ENCODE assay signal across 2 cellular contexts in genomic region chrX:108439434-108439883, GRCh38.
TF ChIP-seq lines count a peak whose summit lies in the region.

TSS of gene COL4A5 (plus strand) at chrX:108439838. CDS start at chrX:108440126, 288 bp downstream.

TF ChIP-seq in PFSK-1, 5 proteins besides CTCF, POLR2A, EP300 and RAD21 (continued from another document):
- TF ChIP-seq REST (IDR thresholded peaks at IDR 0.05; ENCODE audit: insufficient read depth in 1 of 2, low read depth in 2 of 2, low read length in 2 of 2) = no peak
- TF ChIP-seq TAF1 (IDR thresholded peaks at IDR 0.05; ENCODE audit: borderline replicate concordance, insufficient read depth, low read length) = 0 out of 2 replicates have a peak, but pooled peaks have one; percentile 22
- no peak for TF ChIP-seq SIN3A (IDR thresholded peaks at IDR 0.05; ENCODE audit: borderline replicate concordance, insufficient read depth, low read length)

TF ChIP-seq in HepG2, 621 proteins besides CTCF, POLR2A, EP300 and RAD21 (continued from another document and continues in another):
- TF ChIP-seq PATZ1 (CRISPR knock-in tag; IDR thresholded peaks at IDR 0.05) = peak; percentile 58
- TF ChIP-seq ZMYM4 (CRISPR knock-in tag; IDR thresholded peaks at IDR 0.05) = peak; percentile 28; the same call in 1 of the 2 replicates
- no peak for TF ChIP-seq ZFP36L2 (CRISPR knock-in tag; IDR thresholded peaks at IDR 0.05)
- TF ChIP-seq ZNF616 (CRISPR knock-in tag; IDR thresholded peaks at IDR 0.05; ENCODE audit: low read depth) = no peak
- TF ChIP-seq PHB2 (IDR thresholded peaks at IDR 0.05; ENCODE audit: partially characterized antibody) = no peak
- no peak for TF ChIP-seq ZNF225 (CRISPR knock-in tag; IDR thresholded peaks at IDR 0.05)
- no peak for TF ChIP-seq EEA1 (CRISPR knock-in tag; IDR thresholded peaks at IDR 0.05; ENCODE audit: borderline replicate concordance)
- TF ChIP-seq MEIS1 (CRISPR knock-in tag; IDR thresholded peaks at IDR 0.05; ENCODE audit: borderline replicate concordance) = no peak
- no peak for TF ChIP-seq MZF1 (CRISPR knock-in tag; IDR thresholded peaks at IDR 0.05; ENCODE audit: borderline replicate concordance)
- TF ChIP-seq SOX6 (IDR thresholded peaks at IDR 0.05) = no peak
- peak; percentile 24; the same call in 1 of the 2 replicates for TF ChIP-seq SOX6 (CRISPR knock-in tag; IDR thresholded peaks at IDR 0.05)
- TF ChIP-seq CCAR2 (optimal IDR thresholded peaks at IDR 0.05; ENCODE audit: low read depth, low read length) = no peak
- TF ChIP-seq CREBL2 (CRISPR knock-in tag; IDR thresholded peaks at IDR 0.05; ENCODE audit: borderline replicate concordance) = no peak
- TF ChIP-seq DNMT1 (CRISPR knock-in tag; IDR thresholded peaks at IDR 0.05) = no peak
- 0 out of 2 replicates have a peak, but pooled peaks have one; percentile 25 for TF ChIP-seq ZNF574 (CRISPR knock-in tag; IDR thresholded peaks at IDR 0.05)
- no peak for TF ChIP-seq MAFG (CRISPR knock-in tag; IDR thresholded peaks at IDR 0.05)
- no peak for TF ChIP-seq SNRNP70 (IDR thresholded peaks at IDR 0.05; ENCODE audit: low read depth, low read length)
- no peak for TF ChIP-seq MTF1 (CRISPR knock-in tag; IDR thresholded peaks at IDR 0.05)
- no peak for TF ChIP-seq HDAC6 (IDR thresholded peaks at IDR 0.05; ENCODE audit: low read depth, low read length)
- no peak for TF ChIP-seq ZNF333 (CRISPR knock-in tag; IDR thresholded peaks at IDR 0.05; ENCODE audit: borderline replicate concordance)
- no peak for TF ChIP-seq ZNF224 (CRISPR knock-in tag; IDR thresholded peaks at IDR 0.05)
- TF ChIP-seq NFATC3 (CRISPR knock-in tag; IDR thresholded peaks at IDR 0.05) = no peak
- TF ChIP-seq KMT2B (CRISPR knock-in tag; IDR thresholded peaks at IDR 0.05) = peak; percentile 55; the same call in 1 of the 2 replicates
- TF ChIP-seq MEF2D (CRISPR knock-in tag; IDR thresholded peaks at IDR 0.05) = no peak
- no peak for TF ChIP-seq ZNF776 (CRISPR knock-in tag; IDR thresholded peaks at IDR 0.05)
- TF ChIP-seq ZFX (CRISPR knock-in tag; IDR thresholded peaks at IDR 0.05; ENCODE audit: low read depth) = 0 out of 2 replicates have a peak, but pooled peaks have one; percentile 31
- no peak for TF ChIP-seq MAZ (IDR thresholded peaks at IDR 0.05; ENCODE audit: borderline replicate concordance, low read depth, low read length)
- 0 out of 2 replicates have a peak, but pooled peaks have one; percentile 20 for TF ChIP-seq MAZ (CRISPR knock-in tag; IDR thresholded peaks at IDR 0.05; ENCODE audit: low read depth)
- TF ChIP-seq PCBP2 (optimal IDR thresholded peaks at IDR 0.05; ENCODE audit: low read depth, low read length, poor library complexity, severe bottlenecking) = no peak
- TF ChIP-seq CHD2 (IDR thresholded peaks at IDR 0.05; ENCODE audit: low read depth, low read length) = peak; percentile 54; the same call in 1 of the 2 replicates
- TF ChIP-seq ZBTB4 (CRISPR knock-in tag; IDR thresholded peaks at IDR 0.05; ENCODE audit: borderline replicate concordance) = no peak
- TF ChIP-seq POLR2AphosphoS5 (IDR thresholded peaks at IDR 0.05; ENCODE audit: low read depth, low read length) = peak; percentile 21; the same call in 1 of the 2 replicates
- no peak for TF ChIP-seq DBP (CRISPR knock-in tag; IDR thresholded peaks at IDR 0.05; ENCODE audit: not compliant biosample characterization)
- TF ChIP-seq ZNF275 (CRISPR knock-in tag; IDR thresholded peaks at IDR 0.05; ENCODE audit: borderline replicate concordance) = no peak
- peak; percentile 67 for TF ChIP-seq ZNF263 (CRISPR knock-in tag; IDR thresholded peaks at IDR 0.05)
- TF ChIP-seq GATAD2A (CRISPR knock-in tag; IDR thresholded peaks at IDR 0.05) = peak; percentile 17; the same call in 1 of the 2 replicates
- no peak for TF ChIP-seq E2F1 (CRISPR knock-in tag; IDR thresholded peaks at IDR 0.05)
- no peak for TF ChIP-seq ZNF75D (CRISPR knock-in tag; IDR thresholded peaks at IDR 0.05; ENCODE audit: borderline replicate concordance)
- TF ChIP-seq ZNF432 (CRISPR knock-in tag; IDR thresholded peaks at IDR 0.05; ENCODE audit: borderline replicate concordance) = no peak
- TF ChIP-seq ISX (CRISPR knock-in tag; conservative IDR thresholded peaks at IDR 0.05) = no peak
- no peak for TF ChIP-seq SIN3A (IDR thresholded peaks at IDR 0.05; ENCODE audit: borderline replicate concordance, low read depth, low read length)
- no peak for TF ChIP-seq ZEB1 (IDR thresholded peaks at IDR 0.05; ENCODE audit: insufficient replicate concordance, low read depth)
- no peak for TF ChIP-seq MLX (CRISPR knock-in tag; IDR thresholded peaks at IDR 0.05)
- TF ChIP-seq ZFP82 (CRISPR knock-in tag; IDR thresholded peaks at IDR 0.05; ENCODE audit: borderline replicate concordance) = no peak
- no peak for TF ChIP-seq ZNF703 (CRISPR knock-in tag; IDR thresholded peaks at IDR 0.05; ENCODE audit: borderline replicate concordance)
- no peak for TF ChIP-seq RBFOX2 (IDR thresholded peaks at IDR 0.05; ENCODE audit: low read depth, low read length)
- no peak for TF ChIP-seq DRAP1 (CRISPR knock-in tag; IDR thresholded peaks at IDR 0.05)
- no peak for TF ChIP-seq MAFF (IDR thresholded peaks at IDR 0.05; ENCODE audit: low read depth, low read length)
- no peak for TF ChIP-seq ZNF251 (CRISPR knock-in tag; IDR thresholded peaks at IDR 0.05)
- 0 out of 2 replicates have a peak, but pooled peaks have one; percentile 36 for TF ChIP-seq CREM (IDR thresholded peaks at IDR 0.05)
- TF ChIP-seq CREM (CRISPR knock-in tag; IDR thresholded peaks at IDR 0.05) = no peak
- TF ChIP-seq ZNF253 (CRISPR knock-in tag; IDR thresholded peaks at IDR 0.05; ENCODE audit: borderline replicate concordance) = no peak
- TF ChIP-seq E2F2 (CRISPR knock-in tag; IDR thresholded peaks at IDR 0.05; ENCODE audit: borderline replicate concordance) = no peak
- peak; percentile 51 for TF ChIP-seq POGZ (CRISPR knock-in tag; IDR thresholded peaks at IDR 0.05)
- peak; percentile 54; the same call in 1 of the 2 replicates for TF ChIP-seq LCORL (IDR thresholded peaks at IDR 0.05)
- TF ChIP-seq LCORL (CRISPR knock-in tag; IDR thresholded peaks at IDR 0.05) = no peak
- peak; percentile 50; the same call in 1 of the 2 replicates for TF ChIP-seq PHF8 (CRISPR knock-in tag; IDR thresholded peaks at IDR 0.05)
- TF ChIP-seq DMAP1 (CRISPR knock-in tag; IDR thresholded peaks at IDR 0.05) = peak; percentile 37; the same call in 1 of the 2 replicates
- TF ChIP-seq RFX1 (IDR thresholded peaks at IDR 0.05) = no peak
- TF ChIP-seq ATF1 (CRISPR knock-in tag; IDR thresholded peaks at IDR 0.05) = peak; percentile 40; the same call in 1 of the 2 replicates
- TF ChIP-seq ADNP (CRISPR knock-in tag; IDR thresholded peaks at IDR 0.05) = no peak
